13 cellular contexts compared by ENCODE assay signal in genomic region chr3:34200576-34200975, GRCh38.
DNase-seq lines count a peak whose midpoint lies in the region; ATAC-seq and TF ChIP-seq lines count a peak whose summit lies in the region.
"Had no signal": no experiment of that assay in that cellular context is flagged by ENCODE, and none has a peak within 500 bp of the region (broad histone marks: within the 10 kb centered on the region; RNA-seq: fewer than 3 reads in every experiment).

No MANE protein-coding gene starts in this region.

- ATAC-seq in GM18519 (IDR thresholded peaks at IDR 0.05; ENCODE audit: low FRiP score, unreplicated experiment) = peak; percentile 98
- peak; percentile 90 for ATAC-seq in GM21423 (IDR thresholded peaks at IDR 0.05; ENCODE audit: unreplicated experiment)
- ATAC-seq in HG03095 (IDR thresholded peaks at IDR 0.05; ENCODE audit: unreplicated experiment) = peak; percentile 89
- ATAC-seq in activated B cell treated with CpG ODN at 0.5 μM for 24 hours (ENCODE audit: low read depth) = peak; percentile 76
- ATAC-seq: left colon, psoas muscle had no signal

- H3K27me3 Mint-ChIP-seq in activated B cell treated with CpG ODN at 0.5 μM for 24 hours = no peaks in the 10 kb centered on the region

- CTCF ChIA-PET in activated B cell treated with CpG ODN at 0.5 μM for 24 hours (lab: Charles Lee) = no interaction called here

- H3K4me3 ChIP-seq in prostate gland = no peak overlapping the region
- H3K4me3 ChIP-seq: cardiac muscle cell, psoas muscle had no signal

- H3K4me1 Mint-ChIP-seq in activated B cell treated with CpG ODN at 0.5 μM for 24 hours = peaks cover 82% of the 10 kb centered on the region

- TF ChIP-seq CTCF in activated B cell treated with CpG ODN at 0.5 μM for 24 hours (IDR thresholded peaks at IDR 0.05) (no peak), prostate gland (IDR thresholded peaks at IDR 0.05) (no peak)

- H3K36me3 Mint-ChIP-seq in activated B cell treated with CpG ODN at 0.5 μM for 24 hours (ENCODE audit: low read depth) = no peaks in the 10 kb centered on the region

- intact Hi-C loops in activated B cell treated with CpG ODN at 0.5 μM for 24 hours (cut with micrococcal nuclease) (loop anchor here (5.0 kb wide), 1 partner anchor 178 kb away; no protein-coding TSS in a partner anchor), prostate gland (cut with DNase I) (no loop called here)

- TF ChIP-seq POLR2A in prostate gland (IDR thresholded peaks at IDR 0.05) = no peak

- H3K4me1 ChIP-seq in prostate gland (replicated peaks) = peaks cover 7% of the 10 kb centered on the region
- H3K4me1 ChIP-seq: psoas muscle had no signal

- POLR2A ChIA-PET in activated B cell treated with CpG ODN at 0.5 μM for 24 hours (lab: Charles Lee) = no interaction called here

- H3K4me3 Mint-ChIP-seq in activated B cell treated with CpG ODN at 0.5 μM for 24 hours = peak overlapping the region; percentile 17

- H3K27me3 ChIP-seq in prostate gland (replicated peaks; ENCODE audit: insufficient read depth) = no peaks in the 10 kb centered on the region
- H3K27me3 ChIP-seq: cardiac muscle cell had no signal

- H3K27ac ChIP-seq in prostate gland = no peak overlapping the region
- H3K27ac ChIP-seq: cardiac muscle cell, psoas muscle had no signal

- peak overlapping the region; percentile 91 for H3K27ac Mint-ChIP-seq in activated B cell treated with CpG ODN at 0.5 μM for 24 hours

- DNase-seq in activated B cell treated with CpG ODN at 0.5 μM for 24 hours (no peak), CD1c-positive myeloid dendritic cell (ENCODE audit: extremely low spot score) (no peak), prostate gland (ENCODE audit: low spot score) (no peak), GM03348 (ENCODE audit: low spot score) (no peak)
- no peak for DNase-seq in activated CD4-positive, CD25-positive, alpha-beta regulatory T cell treated with anti-CD3 and anti-CD28 coated beads, Interleukin-2, amount 50 U/mL, for 72 hours
- DNase-seq: activated T-cell treated with anti-CD3 and anti-CD28 coated beads for 4 hours, GOT3, left colon, psoas muscle had no signal

- no peaks in the 10 kb centered on the region for H3K9me3 Mint-ChIP-seq in activated B cell treated with CpG ODN at 0.5 μM for 24 hours

- WGBS in prostate gland = 53% methylated on average over 1 of the region's 1 CpG

- H3K36me3 ChIP-seq in prostate gland = no peaks in the 10 kb centered on the region
- H3K36me3 ChIP-seq: cardiac muscle cell had no signal

- H3K9me3 ChIP-seq in prostate gland = no peaks in the 10 kb centered on the region
- H3K9me3 ChIP-seq: psoas muscle had no signal
